Comparison of ENCODE assay signal across 1 cellular context in the genomic region with DNA sequence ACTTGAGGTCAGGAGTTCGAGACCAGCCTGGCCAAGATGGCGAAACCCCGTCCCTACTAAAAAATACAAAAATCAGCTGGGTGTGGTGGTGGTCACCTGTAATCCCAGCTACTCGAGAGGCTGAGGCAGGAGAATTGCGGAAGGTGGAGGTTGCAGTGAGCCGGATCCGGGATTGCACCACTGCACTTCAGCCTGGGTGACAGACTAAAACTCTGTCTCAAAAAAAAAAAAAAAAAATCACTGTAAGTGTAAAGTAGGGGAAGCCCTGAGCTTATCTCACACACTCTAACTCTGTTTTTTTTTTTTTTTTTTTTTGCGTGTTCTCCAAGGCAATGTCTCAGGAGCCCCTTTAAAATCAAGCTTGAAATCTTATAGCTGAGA.
TF ChIP-seq lines count a peak whose summit lies in the region.

No MANE protein-coding gene starts in this region.

TF ChIP-seq in IMR-90, 13 proteins besides CTCF, POLR2A, EP300 and RAD21 (continued from another document):
- TF ChIP-seq MAZ (IDR thresholded peaks at IDR 0.05; ENCODE audit: borderline replicate concordance, low read depth, low read length), result no peak
- TF ChIP-seq MAFK (IDR thresholded peaks at IDR 0.05; ENCODE audit: low read depth, low read length), result no peak
- no peak for TF ChIP-seq RFX5 (IDR thresholded peaks at IDR 0.05; ENCODE audit: low read depth, low read length)
- no peak for TF ChIP-seq BHLHE40 (IDR thresholded peaks at IDR 0.05; ENCODE audit: low read depth, low read length)
- TF ChIP-seq FOS (IDR thresholded peaks at IDR 0.05; ENCODE audit: low read depth, low read length), result no peak
- no peak for TF ChIP-seq RCOR1 (IDR thresholded peaks at IDR 0.05; ENCODE audit: insufficient replicate concordance, low read length)
- no peak for TF ChIP-seq NFE2L2 (IDR thresholded peaks at IDR 0.05; ENCODE audit: low read depth, low read length)
TF ChIP-seq in IMR-90: peak in this region for 0.
